In genomic region chr11:95014184-95014821, GRCh38 we compare ENCODE assay signal across 36 cellular contexts. TPM values are rescaled to one million over a fixed set of nuclear protein-coding genes. Genes with fewer than 3 reads are reported as not detected.
"Had no signal": no experiment of that assay in that cellular context is flagged by ENCODE, and none has a peak within 500 bp of the region (broad histone marks: within the 10 kb centered on the region; RNA-seq: fewer than 3 reads in every experiment).

No MANE protein-coding gene starts in this region.

- H3K4me1 Mint-ChIP-seq: naive B cell; stimulated activated memory B cell treated with anti-CD40 and anti-IgM and Interleukin-4, amounts not matched to agents 10 μg/mL and 1 μg/mL and 100 μg/mL, for 72 hours had no signal

- H3K4me3 ChIP-seq: coronary artery, esophagus muscularis mucosa, gastroesophageal sphincter, heart right ventricle, left lung, mucosa of descending colon, prostate gland, skin epidermis, spleen, testis, tibial artery had no signal

- H3K4me3 Mint-ChIP-seq: mesothelial cell of epicardium; naive B cell; natural killer cell treated with Interleukin-12 subunit alpha and Interleukin-12 subunit beta and Interleukin-15 and Interleukin-18, amount 100 ng/mL, for 72 hours; neural crest cell; stimulated activated memory B cell treated with anti-CD40 and anti-IgM and Interleukin-4, amounts not matched to agents 10 μg/mL and 1 μg/mL and 100 μg/mL, for 72 hours; type B pancreatic cell had no signal

- H3K36me3 Mint-ChIP-seq: mesothelial cell of epicardium; naive B cell; natural killer cell treated with Interleukin-12 subunit alpha and Interleukin-12 subunit beta and Interleukin-15 and Interleukin-18, amount 100 ng/mL, for 72 hours; stimulated activated memory B cell treated with anti-CD40 and anti-IgM and Interleukin-4, amounts not matched to agents 10 μg/mL and 1 μg/mL and 100 μg/mL, for 72 hours; type B pancreatic cell had no signal

- H3K27ac ChIP-seq: coronary artery, esophagus muscularis mucosa, foreskin keratinocyte, gastroesophageal sphincter, heart right ventricle, left lung, prostate gland, skin epidermis, spleen, testis, tibial artery had no signal

- FAIRE-seq: endothelial cell of umbilical vein, islet of Langerhans had no signal

- H3K27ac Mint-ChIP-seq: mesothelial cell of epicardium; natural killer cell treated with Interleukin-12 subunit alpha and Interleukin-12 subunit beta and Interleukin-15 and Interleukin-18, amount 100 ng/mL, for 72 hours; stimulated activated memory B cell treated with anti-CD40 and anti-IgM and Interleukin-4, amounts not matched to agents 10 μg/mL and 1 μg/mL and 100 μg/mL, for 72 hours; type B pancreatic cell had no signal

- H3K4me1 ChIP-seq: esophagus muscularis mucosa, foreskin keratinocyte, gastroesophageal sphincter, heart right ventricle, left lung, prostate gland, spleen, testis, tibial artery had no signal

- ATAC-seq: foreskin keratinocyte; gastroesophageal sphincter; heart right ventricle; left cardiac atrium; left lung; mucosa of descending colon; natural killer cell treated with Interleukin-12 subunit alpha and Interleukin-12 subunit beta and Interleukin-15 and Interleukin-18, amount 100 ng/mL, for 72 hours; right cardiac atrium; stimulated activated memory B cell treated with anti-CD40 and anti-IgM and Interleukin-4, amounts not matched to agents 10 μg/mL and 1 μg/mL and 100 μg/mL, for 72 hours; stimulated activated naive CD8-positive, alpha-beta T cell treated with anti-CD3 and anti-CD28 coated beads, Interleukin-15, Interleukin-2, amounts not matched to agents 100 U/mL and 50 U/mL, for 24 hours had no signal

- H3K9me3 Mint-ChIP-seq: mesothelial cell of epicardium; natural killer cell treated with Interleukin-12 subunit alpha and Interleukin-12 subunit beta and Interleukin-15 and Interleukin-18, amount 100 ng/mL, for 72 hours; neural crest cell; stimulated activated memory B cell treated with anti-CD40 and anti-IgM and Interleukin-4, amounts not matched to agents 10 μg/mL and 1 μg/mL and 100 μg/mL, for 72 hours; type B pancreatic cell had no signal

- H3K27me3 ChIP-seq: left lung, testis, tibial artery had no signal

- H3K9me3 ChIP-seq: esophagus muscularis mucosa, heart right ventricle, left lung, mucosa of descending colon, prostate gland, spleen, testis, tibial artery had no signal

- DNase-seq: dermis blood vessel endothelial cell; effector memory CD4-positive, alpha-beta T cell; foreskin keratinocyte; heart right ventricle; hippocampal formation; left cardiac atrium; left lung; mesenchymal stem cell; mucosa of descending colon; naive B cell; right cardiac atrium; spleen; stimulated activated CD4-positive, alpha-beta T cell treated with anti-CD3 and anti-CD28 coated beads, Interleukin-4, amount 100 ng/mL, for 4 hours; stimulated activated naive CD8-positive, alpha-beta T cell treated with anti-CD3 and anti-CD28 coated beads, Interleukin-15, Interleukin-2, amounts not matched to agents 100 U/mL and 50 U/mL, for 24 hours; testis; tibial artery had no signal

- H3K36me3 ChIP-seq: esophagus muscularis mucosa, gastroesophageal sphincter, heart right ventricle, left lung, prostate gland, spleen, tibial artery had no signal

RNA-seq across cellular contexts. Expression of gene KDM4E, which starts 10.8 kb away (rescaled TPM):
- total RNA-seq: dermis blood vessel endothelial cell; endothelial cell of umbilical vein; epithelial cell of proximal tubule; esophagus muscularis mucosa; fibroblast of lung; foreskin keratinocyte; gastroesophageal sphincter; heart right ventricle; kidney epithelial cell; left cardiac atrium; left lung; lower leg skin; lung microvascular endothelial cell; mesothelial cell of epicardium; mucosa of descending colon; natural killer cell treated with Interleukin-12 subunit alpha and Interleukin-12 subunit beta and Interleukin-15 and Interleukin-18, amount 100 ng/mL, for 72 hours; neural crest cell; osteoblast; prostate gland; renal cortical epithelial cell; right cardiac atrium; spleen; urinary bladder had no signal
- polyA plus RNA-seq: endothelial cell of umbilical vein, fibroblast of lung, foreskin keratinocyte, heart right ventricle, right cardiac atrium, spleen, urinary bladder had no signal

RNA-seq across cellular contexts. Expression of gene KDM4F, which starts 34.9 kb away (rescaled TPM):
- total RNA-seq: dermis blood vessel endothelial cell; endothelial cell of umbilical vein; epithelial cell of proximal tubule; esophagus muscularis mucosa; fibroblast of lung; foreskin keratinocyte; heart right ventricle; kidney epithelial cell; left cardiac atrium; left lung; lower leg skin; lung microvascular endothelial cell; mesothelial cell of epicardium; mucosa of descending colon; natural killer cell treated with Interleukin-12 subunit alpha and Interleukin-12 subunit beta and Interleukin-15 and Interleukin-18, amount 100 ng/mL, for 72 hours; neural crest cell; osteoblast; prostate gland; renal cortical epithelial cell; right cardiac atrium; spleen; urinary bladder had no signal
- polyA plus RNA-seq: endothelial cell of umbilical vein, fibroblast of lung, foreskin keratinocyte, heart right ventricle, right cardiac atrium, spleen, urinary bladder had no signal
